1 cellular context compared by ENCODE assay signal in genomic region chr6:149035806-149036205, GRCh38.
TF ChIP-seq lines count a peak whose summit lies in the region.

No MANE protein-coding gene starts in this region.

TF ChIP-seq in IMR-90, 13 proteins besides CTCF, POLR2A, EP300 and RAD21 (continued from another document):
- TF ChIP-seq USF2 (IDR thresholded peaks at IDR 0.05; ENCODE audit: low read depth, low read length) (no peak), MAZ (IDR thresholded peaks at IDR 0.05; ENCODE audit: borderline replicate concordance, low read depth, low read length) (no peak)
